In the genomic region with DNA sequence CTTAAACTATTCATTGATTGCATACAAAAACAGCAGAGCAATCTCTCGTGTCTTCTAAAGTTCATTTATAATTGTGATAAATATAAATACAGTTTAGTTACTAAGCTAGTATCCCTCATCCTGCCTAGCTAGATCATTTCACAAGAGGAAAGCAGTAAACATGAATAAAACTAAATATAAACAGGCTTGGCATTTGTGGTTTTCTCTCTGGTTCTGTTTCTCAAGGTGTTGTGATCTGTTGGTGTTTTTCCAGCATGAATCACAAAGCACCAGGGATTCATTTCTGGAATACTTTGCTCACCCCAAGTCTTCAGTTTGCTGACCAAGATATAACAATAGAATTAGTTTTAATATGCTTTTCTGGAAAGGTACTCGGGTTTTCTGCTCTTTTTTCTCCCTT, we compare ENCODE assay signal across 18 cellular contexts. TPM values are rescaled to one million over a fixed set of nuclear protein-coding genes. Genes with fewer than 3 reads are reported as not detected.
DNase-seq lines count a peak whose midpoint lies in the region; ATAC-seq and TF ChIP-seq lines count a peak whose summit lies in the region.
"Had no signal": no experiment of that assay in that cellular context is flagged by ENCODE, and none has a peak within 500 bp of the region (broad histone marks: within the 10 kb centered on the region; RNA-seq: fewer than 3 reads in every experiment).

No MANE protein-coding gene starts in this region.

- POLR2A ChIA-PET in activated CD4-positive, alpha-beta T cell treated with anti-CD3 and anti-CD28 coated beads, Interleukin-2, amount 10 ng/mL, durations not matched to agents 7 days and 5 days (lab: Charles Lee): no interaction called here

- no peaks in the 10 kb centered on the region for H3K36me3 ChIP-seq in hepatocyte (replicated peaks; ENCODE audit: insufficient read depth, low read depth)

- CTCF ChIA-PET in activated CD4-positive, alpha-beta T cell treated with anti-CD3 and anti-CD28 coated beads, Interleukin-2, amount 10 ng/mL, durations not matched to agents 7 days and 5 days (lab: Charles Lee): interaction anchor here (1.9 kb wide), 1 partner anchor 10 kb away, joined by 8 read pairs; no protein-coding TSS in a partner anchor

- H3K4me3 Mint-ChIP-seq in activated CD4-positive, alpha-beta T cell treated with anti-CD3 and anti-CD28 coated beads, Interleukin-2, amount 10 ng/mL, durations not matched to agents 7 days and 5 days: no peak overlapping the region
- H3K4me3 Mint-ChIP-seq: activated CD8-positive, alpha-beta T cell treated with anti-CD3 and anti-CD28 coated beads, Interleukin-2, amount 10 ng/mL, durations not matched to agents 7 days and 5 days; activated naive CD8-positive, alpha-beta T cell treated with anti-CD3 and anti-CD28 coated beads, Interleukin-2, amount 50 U/mL, for 24 hours; activated T-cell treated with anti-CD3 and anti-CD28 coated beads, Interleukin-2, amount 50 U/mL, for 72 hours; immature natural killer cell; memory B cell had no signal

- ATAC-seq in omental fat pad (ENCODE audit: low FRiP score): no peak
- no peak for ATAC-seq in GM19351 (IDR thresholded peaks at IDR 0.05; ENCODE audit: unreplicated experiment)
- ATAC-seq: activated CD8-positive, alpha-beta T cell treated with anti-CD3 and anti-CD28 coated beads, Interleukin-2, amount 10 ng/mL, durations not matched to agents 7 days and 5 days; activated naive CD8-positive, alpha-beta T cell treated with anti-CD3 and anti-CD28 coated beads, Interleukin-2, amount 50 U/mL, for 24 hours; activated T-cell treated with anti-CD3 and anti-CD28 coated beads, Interleukin-2, amount 50 U/mL, for 72 hours; HepG2; right cardiac atrium had no signal

- TF ChIP-seq CTCF in HFF-Myc (IDR thresholded peaks at IDR 0.05; ENCODE audit: low read depth, low read length, missing control alignments) (no peak), astrocyte of the spinal cord (IDR thresholded peaks at IDR 0.05; ENCODE audit: low read depth, low read length) (no peak), hepatocyte (IDR thresholded peaks at IDR 0.05; ENCODE audit: poor library complexity) (no peak), omental fat pad (IDR thresholded peaks at IDR 0.05) (no peak)

- no peak overlapping the region for H2AFZ ChIP-seq in hepatocyte

- no peak overlapping the region for H3K27ac Mint-ChIP-seq in activated CD4-positive, alpha-beta T cell treated with anti-CD3 and anti-CD28 coated beads, Interleukin-2, amount 10 ng/mL, durations not matched to agents 7 days and 5 days
- H3K27ac Mint-ChIP-seq: activated CD8-positive, alpha-beta T cell treated with anti-CD3 and anti-CD28 coated beads, Interleukin-2, amount 10 ng/mL, durations not matched to agents 7 days and 5 days; activated naive CD8-positive, alpha-beta T cell treated with anti-CD3 and anti-CD28 coated beads, Interleukin-2, amount 50 U/mL, for 24 hours; activated T-cell treated with anti-CD3 and anti-CD28 coated beads, Interleukin-2, amount 50 U/mL, for 72 hours; memory B cell had no signal

- DNase-seq in AG08395 (ENCODE audit: low spot score) (peak; percentile 78), HFF-Myc (ENCODE audit: extremely low read depth, low read depth) (peak; percentile 26), astrocyte of the spinal cord (ENCODE audit: low read depth, low spot score) (peak; percentile 63), hepatocyte (ENCODE audit: low spot score) (peak; percentile 10), GM19238 (ENCODE audit: insufficient read length, low spot score) (no peak), omental fat pad (ENCODE audit: low spot score) (no peak)
- DNase-seq in activated CD4-positive, alpha-beta T cell treated with anti-CD3 and anti-CD28 coated beads, Interleukin-2, amount 10 ng/mL, durations not matched to agents 7 days and 5 days: no peak
- DNase-seq: activated CD8-positive, alpha-beta T cell treated with anti-CD3 and anti-CD28 coated beads, Interleukin-2, amount 10 ng/mL, durations not matched to agents 7 days and 5 days; activated naive CD8-positive, alpha-beta T cell treated with anti-CD3 and anti-CD28 coated beads, Interleukin-2, amount 50 U/mL, for 24 hours; activated T-cell treated with anti-CD3 and anti-CD28 coated beads, Interleukin-2, amount 50 U/mL, for 72 hours; AML-193; immature natural killer cell; NCI-H2081; right cardiac atrium; stimulated activated CD4-positive, alpha-beta T cell treated with anti-CD3 and anti-CD28 coated beads, Interleukin-1b, Interleukin-23, amount 100 ng/mL, for 48 hours had no signal

- H3K4me3 ChIP-seq in HFF-Myc (replicated peaks; ENCODE audit: low read depth, low read length) (no peak overlapping the region), astrocyte of the spinal cord (ENCODE audit: low read depth, low read length) (no peak overlapping the region), hepatocyte (no peak overlapping the region)

- no peaks in the 10 kb centered on the region for H3K9me3 Mint-ChIP-seq in activated CD4-positive, alpha-beta T cell treated with anti-CD3 and anti-CD28 coated beads, Interleukin-2, amount 10 ng/mL, durations not matched to agents 7 days and 5 days
- H3K9me3 Mint-ChIP-seq: activated naive CD8-positive, alpha-beta T cell treated with anti-CD3 and anti-CD28 coated beads, Interleukin-2, amount 50 U/mL, for 24 hours; activated T-cell treated with anti-CD3 and anti-CD28 coated beads, Interleukin-2, amount 50 U/mL, for 72 hours; immature natural killer cell; memory B cell had no signal

- no peaks in the 10 kb centered on the region for H4K20me1 ChIP-seq in hepatocyte (ENCODE audit: insufficient read depth, poor library complexity, severe bottlenecking)

- H3K79me2 ChIP-seq in hepatocyte: no peaks in the 10 kb centered on the region

- no peaks in the 10 kb centered on the region for H3K9me3 ChIP-seq in hepatocyte (ENCODE audit: low read depth)

- peaks cover 13% of the 10 kb centered on the region for H3K4me1 Mint-ChIP-seq in activated CD4-positive, alpha-beta T cell treated with anti-CD3 and anti-CD28 coated beads, Interleukin-2, amount 10 ng/mL, durations not matched to agents 7 days and 5 days
- H3K4me1 Mint-ChIP-seq: memory B cell had no signal

- H3K27me3 Mint-ChIP-seq in activated CD4-positive, alpha-beta T cell treated with anti-CD3 and anti-CD28 coated beads, Interleukin-2, amount 10 ng/mL, durations not matched to agents 7 days and 5 days: no peaks in the 10 kb centered on the region
- H3K27me3 Mint-ChIP-seq: activated naive CD8-positive, alpha-beta T cell treated with anti-CD3 and anti-CD28 coated beads, Interleukin-2, amount 50 U/mL, for 24 hours; memory B cell had no signal

- no peak overlapping the region for H3K4me2 ChIP-seq in hepatocyte

- in situ Hi-C loops in astrocyte of the spinal cord (cut with HindIII; ENCODE audit: low sequenced_read_pairs): no loop called here

- H3K9me2 ChIP-seq in hepatocyte (replicated peaks; ENCODE audit: insufficient read depth): no peaks in the 10 kb centered on the region

- H3K4me1 ChIP-seq in hepatocyte (ENCODE audit: insufficient read depth): no peaks in the 10 kb centered on the region

- H3K27ac ChIP-seq in hepatocyte: peak overlapping the region; percentile 1

- no peaks in the 10 kb centered on the region for H3K27me3 ChIP-seq in hepatocyte

- peaks cover 26% of the 10 kb centered on the region for H3K36me3 Mint-ChIP-seq in activated CD4-positive, alpha-beta T cell treated with anti-CD3 and anti-CD28 coated beads, Interleukin-2, amount 10 ng/mL, durations not matched to agents 7 days and 5 days (ENCODE audit: low read depth)

- WGBS in hepatocyte (ENCODE audit: low lambda C conversion rate, missing lambda C conversion rate): 77% methylated on average over 2 of the region's 2 CpGs

RNA-seq across cellular contexts. Expression of gene GLIS1, which starts 32.7 kb away (rescaled TPM):
- 0.13 and 0.32 TPM in 2 replicates for total RNA-seq in hepatocyte
- polyA plus RNA-seq in hepatocyte: 1.3 and 1.5 TPM in 2 replicates
- total RNA-seq in activated CD4-positive, alpha-beta T cell treated with anti-CD3 and anti-CD28 coated beads, Interleukin-2, amount 10 ng/mL, durations not matched to agents 7 days and 5 days: not detected
- 1 to 10 TPM in 2 of 4 donors, under 1 TPM in 2; 0.19 to 1.4 (median 0.75) TPM for total RNA-seq in omental fat pad
- total RNA-seq: activated CD8-positive, alpha-beta T cell treated with anti-CD3 and anti-CD28 coated beads, Interleukin-2, amount 10 ng/mL, durations not matched to agents 7 days and 5 days; activated T-cell treated with anti-CD3 and anti-CD28 coated beads, Interleukin-2, amount 50 U/mL, for 72 hours; HepG2 had no signal
- polyA plus RNA-seq: immature natural killer cell had no signal

Comparison
In these comparisons a context has a peak if more than half of its experiments do, and no peak if none do; other contexts are left out.
1. DNase-seq: peak in AG08395 (single experiment), HFF-Myc (single experiment), astrocyte of the spinal cord (single experiment) and hepatocyte (single experiment); none in activated CD4-positive, alpha-beta T cell treated with anti-CD3 and anti-CD28 coated beads, Interleukin-2, amount 10 ng/mL, durations not matched to agents 7 days and 5 days (single experiment), GM19238 (single experiment) and omental fat pad (single experiment).